ENCODE assay signal across 14 cellular contexts in the genomic region with DNA sequence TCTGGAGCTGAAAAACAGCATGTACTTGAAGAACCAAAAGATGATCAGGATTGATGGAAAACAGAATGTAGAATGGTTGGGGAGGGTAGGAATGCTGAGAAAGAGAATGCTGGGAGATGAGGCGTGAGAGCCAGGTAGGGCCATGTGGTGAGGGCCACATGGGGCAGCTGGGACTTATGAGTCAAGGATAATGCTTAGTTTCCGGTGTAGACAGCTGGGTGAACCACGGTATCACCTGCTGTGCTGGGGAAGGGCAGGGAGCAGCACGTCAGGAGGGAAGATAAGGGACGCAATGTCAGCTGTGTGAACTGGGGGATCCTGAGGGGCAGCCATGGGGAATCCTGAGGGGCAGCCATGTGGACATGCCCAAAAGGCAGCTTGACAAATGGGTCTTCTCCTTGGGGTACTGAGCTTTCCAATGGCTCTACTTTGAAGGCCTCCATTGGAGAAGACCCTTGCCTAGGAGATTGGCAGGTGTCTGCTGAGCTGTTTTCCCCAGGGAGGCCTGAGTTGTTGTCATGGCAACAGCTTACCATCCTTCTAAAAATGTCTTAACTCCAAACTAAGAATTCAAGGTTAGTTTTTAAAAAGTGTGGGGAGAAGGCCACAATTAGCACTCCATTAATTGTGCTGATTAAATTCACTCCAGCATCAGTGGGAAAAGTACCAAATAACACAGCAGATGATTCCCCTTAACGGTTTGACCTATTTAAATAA. TPM values are rescaled to one million over a fixed set of nuclear protein-coding genes. Genes with fewer than 3 reads are reported as not detected.
DNase-seq lines count a peak whose midpoint lies in the region; ATAC-seq lines count a peak whose summit lies in the region.
"Had no signal": no experiment of that assay in that cellular context is flagged by ENCODE, and none has a peak within 500 bp of the region (broad histone marks: within the 10 kb centered on the region; RNA-seq: fewer than 3 reads in every experiment).

No MANE protein-coding gene starts in this region.

- ATAC-seq in HG03045 (IDR thresholded peaks at IDR 0.05; ENCODE audit: unreplicated experiment) (no peak), HG03108 (IDR thresholded peaks at IDR 0.05; ENCODE audit: unreplicated experiment) (no peak)

- DNase-seq in NCI-H2171 treated with DMSO at 0.1 percent for 48 hours (lab: John Stamatoyannopoulos, UW) (peak; percentile 65), NCI-H2171 (lab: John Stamatoyannopoulos, UW) (no peak), DMS53 treated with DMSO at 0.1 percent for 48 hours (lab: John Stamatoyannopoulos, UW; ENCODE audit: unreplicated experiment) (peak; percentile 17), NCI-H146 treated with DMSO at 0.1 percent for 48 hours (lab: John Stamatoyannopoulos, UW; ENCODE audit: unreplicated experiment) (peak; percentile 37), mesenteric fat pad (ENCODE audit: low spot score) (peak; percentile 1), occipital lobe (lab: John Stamatoyannopoulos, UW) (no peak)
- DNase-seq: aorta, cortex of kidney, DMS153, esophagus squamous epithelium, GDM1, NCI-H526 treated with DMSO at 0.1 percent for 48 hours had no signal

RNA-seq across cellular contexts. Expression of a gene that starts 51.1 kb away (rescaled TPM):
- total RNA-seq in mesenteric fat pad (47.4 TPM), occipital lobe (37.0 TPM)

Comparison
In these comparisons a context has a peak if more than half of its experiments do, and no peak if none do; other contexts are left out.
1. DNase-seq: peak in NCI-H2171 treated with DMSO at 0.1 percent for 48 hours (single experiment), DMS53 treated with DMSO at 0.1 percent for 48 hours (single experiment), NCI-H146 treated with DMSO at 0.1 percent for 48 hours (single experiment) and mesenteric fat pad (single experiment); none in NCI-H2171 (single experiment) and occipital lobe (single experiment).